In the genomic region with DNA sequence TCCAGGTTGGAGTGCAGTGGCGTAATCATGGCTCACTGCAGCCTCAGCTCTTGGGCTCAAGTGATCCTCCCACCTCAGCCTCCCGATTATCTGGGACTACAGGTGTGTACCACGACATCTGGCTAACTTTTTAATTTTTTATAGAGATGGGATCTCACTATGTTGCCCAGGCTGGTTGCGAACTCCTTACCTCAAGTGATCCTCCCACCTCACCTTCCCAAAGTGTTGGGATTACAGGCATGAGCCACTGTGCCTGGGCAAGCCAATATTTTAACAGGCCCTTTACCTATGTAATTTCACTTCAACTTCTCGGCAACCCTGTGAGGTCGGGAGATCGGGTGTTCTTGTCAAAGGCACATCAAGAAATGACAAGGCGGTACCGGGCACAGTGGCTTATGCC, we compare ENCODE assay signal across 27 cellular contexts.
"Had no signal": no experiment of that assay in that cellular context is flagged by ENCODE, and none has a peak within 500 bp of the region (broad histone marks: within the 10 kb centered on the region; RNA-seq: fewer than 3 reads in every experiment).

No MANE protein-coding gene starts in this region.

- H3K4me3 Mint-ChIP-seq: immature natural killer cell; mesothelial cell of epicardium; naive B cell; natural killer cell; stimulated activated memory B cell treated with anti-CD40 and anti-IgM and Interleukin-4, amounts not matched to agents 10 μg/mL and 1 μg/mL and 100 μg/mL, for 72 hours; stimulated activated naive CD8-positive, alpha-beta T cell treated with anti-CD3 and anti-CD28 coated beads, Interleukin-15, amount 100 ng/mL, for 72 hours; type B pancreatic cell had no signal

- H3K9me3 Mint-ChIP-seq: immature natural killer cell; mesothelial cell of epicardium; naive B cell; natural killer cell; stimulated activated memory B cell treated with anti-CD40 and anti-IgM and Interleukin-4, amounts not matched to agents 10 μg/mL and 1 μg/mL and 100 μg/mL, for 72 hours; stimulated activated naive CD8-positive, alpha-beta T cell treated with anti-CD3 and anti-CD28 coated beads, Interleukin-15, amount 100 ng/mL, for 72 hours; type B pancreatic cell had no signal

- H3K27me3 ChIP-seq: left lung, pancreas, sigmoid colon, tibial nerve, uterus had no signal

- H3K4me1 Mint-ChIP-seq: stimulated activated naive CD8-positive, alpha-beta T cell treated with anti-CD3 and anti-CD28 coated beads, Interleukin-15, amount 100 ng/mL, for 72 hours had no signal

- H3K27me3 Mint-ChIP-seq: naive B cell; stimulated activated memory B cell treated with anti-CD40 and anti-IgM and Interleukin-4, amounts not matched to agents 10 μg/mL and 1 μg/mL and 100 μg/mL, for 72 hours; stimulated activated naive CD8-positive, alpha-beta T cell treated with anti-CD3 and anti-CD28 coated beads, Interleukin-15, amount 100 ng/mL, for 72 hours; type B pancreatic cell had no signal

- H3K27ac Mint-ChIP-seq: immature natural killer cell; natural killer cell; stimulated activated memory B cell treated with anti-CD40 and anti-IgM and Interleukin-4, amounts not matched to agents 10 μg/mL and 1 μg/mL and 100 μg/mL, for 72 hours; type B pancreatic cell had no signal

- H3K4me3 ChIP-seq: left lung, lung, pancreas, prostate gland, sigmoid colon, tibial nerve, uterus had no signal

- ATAC-seq: left lung; natural killer cell; pancreas; right cardiac atrium; stimulated activated memory B cell treated with anti-CD40 and anti-IgM and Interleukin-4, amounts not matched to agents 10 μg/mL and 1 μg/mL and 100 μg/mL, for 72 hours; stimulated activated naive CD8-positive, alpha-beta T cell treated with anti-CD3 and anti-CD28 coated beads, Interleukin-15, amount 100 ng/mL, for 72 hours had no signal

- H3K9me3 ChIP-seq: left lung, pancreas, prostate gland, sigmoid colon, tibial nerve, uterus had no signal

- H3K4me1 ChIP-seq: left lung, pancreas, prostate gland, tibial nerve had no signal

- H3K36me3 Mint-ChIP-seq: naive B cell, natural killer cell, type B pancreatic cell had no signal

- DNase-seq: hypothalamus; immature natural killer cell; kidney; left colon; left lung; mesendoderm; naive B cell; natural killer cell; pancreas; retina; sigmoid colon; small intestine; stimulated activated CD4-positive, alpha-beta T cell treated with anti-CD3 and anti-CD28 coated beads, Interleukin-1b, Interleukin-23, amount 100 ng/mL, for 48 hours; stimulated activated CD4-positive, alpha-beta T cell treated with anti-CD3 and anti-CD28 coated beads, Interleukin-2, amount 100 ng/mL, for 48 hours; stimulated activated CD4-positive, alpha-beta T cell treated with anti-CD3 and anti-CD28 coated beads, Interleukin-4, amount 100 ng/mL, for 4 hours; stimulated activated CD8-positive, alpha-beta memory T cell treated with anti-CD3 and anti-CD28 coated beads, Interleukin-4, amount 100 ng/mL, for 48 hours; stimulated activated naive CD4-positive, alpha-beta T cell treated with Interleukin-2 at 50 U/mL for 16 hours; stimulated activated naive CD8-positive, alpha-beta T cell treated with anti-CD3 and anti-CD28 coated beads, Interleukin-15, amount 100 ng/mL, for 72 hours; substantia nigra; uterus had no signal

- H3K36me3 ChIP-seq: left lung, pancreas, prostate gland, sigmoid colon, uterus had no signal

- H3K27ac ChIP-seq: left lung, pancreas, prostate gland, tibial nerve had no signal
